ENCODE assay signal across 1 cellular context in the genomic region with DNA sequence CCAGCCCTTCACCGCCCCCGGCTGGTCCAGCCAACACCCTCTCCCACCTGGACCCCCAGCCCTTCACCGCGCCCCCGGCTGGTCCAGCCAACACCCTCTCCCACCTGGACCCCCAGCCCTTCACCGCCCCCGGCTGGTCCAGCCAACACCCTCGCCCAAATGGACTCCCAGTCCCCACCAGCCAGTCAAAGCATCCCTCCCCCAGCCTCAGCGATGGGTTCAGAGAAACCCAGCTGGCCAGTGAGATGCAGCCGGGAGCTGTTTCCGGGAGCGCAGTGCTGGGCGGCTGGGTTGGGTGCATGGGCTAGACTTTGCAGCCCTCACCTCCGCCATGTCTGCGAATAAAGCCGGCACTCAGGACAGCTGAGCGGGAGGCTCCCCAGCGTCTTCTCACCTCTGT.
TF ChIP-seq lines count a peak whose summit lies in the region.

No MANE protein-coding gene starts in this region.

TF ChIP-seq in IMR-90, 13 proteins besides CTCF, POLR2A, EP300 and RAD21 (continued from another document):
- TF ChIP-seq, protein P1, sequence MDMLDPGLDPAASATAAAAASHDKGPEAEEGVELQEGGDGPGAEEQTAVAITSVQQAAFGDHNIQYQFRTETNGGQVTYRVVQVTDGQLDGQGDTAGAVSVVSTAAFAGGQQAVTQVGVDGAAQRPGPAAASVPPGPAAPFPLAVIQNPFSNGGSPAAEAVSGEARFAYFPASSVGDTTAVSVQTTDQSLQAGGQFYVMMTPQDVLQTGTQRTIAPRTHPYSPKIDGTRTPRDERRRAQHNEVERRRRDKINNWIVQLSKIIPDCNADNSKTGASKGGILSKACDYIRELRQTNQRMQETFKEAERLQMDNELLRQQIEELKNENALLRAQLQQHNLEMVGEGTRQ (IDR thresholded peaks at IDR 0.05; ENCODE audit: low read depth, low read length), result no peak
- TF ChIP-seq NFE2L2 (IDR thresholded peaks at IDR 0.05; ENCODE audit: low read depth, low read length), result no peak
- TF ChIP-seq, protein P2, sequence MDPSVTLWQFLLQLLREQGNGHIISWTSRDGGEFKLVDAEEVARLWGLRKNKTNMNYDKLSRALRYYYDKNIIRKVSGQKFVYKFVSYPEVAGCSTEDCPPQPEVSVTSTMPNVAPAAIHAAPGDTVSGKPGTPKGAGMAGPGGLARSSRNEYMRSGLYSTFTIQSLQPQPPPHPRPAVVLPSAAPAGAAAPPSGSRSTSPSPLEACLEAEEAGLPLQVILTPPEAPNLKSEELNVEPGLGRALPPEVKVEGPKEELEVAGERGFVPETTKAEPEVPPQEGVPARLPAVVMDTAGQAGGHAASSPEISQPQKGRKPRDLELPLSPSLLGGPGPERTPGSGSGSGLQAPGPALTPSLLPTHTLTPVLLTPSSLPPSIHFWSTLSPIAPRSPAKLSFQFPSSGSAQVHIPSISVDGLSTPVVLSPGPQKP (IDR thresholded peaks at IDR 0.05; ENCODE audit: borderline replicate concordance, low read depth, low read length), result no peak
- TF ChIP-seq CEBPB (IDR thresholded peaks at IDR 0.05; ENCODE audit: low read depth, low read length), result no peak
- no peak for TF ChIP-seq MAZ (IDR thresholded peaks at IDR 0.05; ENCODE audit: borderline replicate concordance, low read depth, low read length)
- no peak for TF ChIP-seq RCOR1 (IDR thresholded peaks at IDR 0.05; ENCODE audit: insufficient replicate concordance, low read length)
- TF ChIP-seq MAFK (IDR thresholded peaks at IDR 0.05; ENCODE audit: low read depth, low read length), result no peak
